In the genomic region with DNA sequence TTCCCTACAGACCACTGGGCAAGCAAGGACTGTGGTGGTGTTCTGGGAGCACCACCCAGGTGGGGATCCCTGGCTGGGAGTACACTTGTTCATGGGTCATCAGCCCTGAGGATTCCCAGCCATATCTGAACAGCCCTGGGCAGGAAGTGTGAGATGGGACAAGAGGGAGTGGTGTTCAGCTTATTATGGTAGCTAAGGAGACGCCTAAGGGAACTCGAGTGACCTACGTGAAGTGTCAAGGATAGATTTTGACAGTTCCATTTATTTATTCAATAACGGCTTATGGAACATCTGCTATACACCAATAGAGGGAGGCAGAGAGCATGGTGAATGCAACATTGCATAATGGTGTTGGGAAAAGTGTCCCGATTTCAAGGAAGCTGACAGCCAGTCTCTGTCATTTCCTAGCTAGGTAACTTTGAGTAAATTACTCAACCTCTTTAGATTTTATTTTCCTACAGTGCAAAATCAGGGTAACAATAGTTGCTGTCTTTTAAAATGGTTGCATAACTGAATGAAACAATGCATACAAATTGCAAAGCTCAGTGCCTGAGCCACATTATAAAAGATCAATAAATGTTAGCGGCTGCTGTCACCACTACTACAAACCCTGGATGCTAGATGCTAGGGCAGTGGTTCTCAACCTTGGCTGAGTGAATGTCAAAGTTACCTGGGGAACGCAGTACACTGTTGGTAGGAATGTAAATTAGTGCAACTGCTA, we compare ENCODE assay signal across 8 cellular contexts.
DNase-seq lines count a peak whose midpoint lies in the region; ATAC-seq and TF ChIP-seq lines count a peak whose summit lies in the region.

No MANE protein-coding gene starts in this region.

- H3K27ac ChIP-seq in HEK293 (ENCODE audit: extremely low read depth, low read depth, low read length) = no peak overlapping the region
- H3K27ac ChIP-seq in uterus = no peak overlapping the region
- no peak overlapping the region for H3K27ac ChIP-seq in aorta (ENCODE audit: low read depth in 1 of 2, low read length in 2 of 2)

- H3K4me1 ChIP-seq in BE2C (no peaks in the 10 kb centered on the region), HEK293 (ENCODE audit: control insufficient read depth, insufficient read depth, low read length) (no peaks in the 10 kb centered on the region), uterus (no peaks in the 10 kb centered on the region), aorta (ENCODE audit: control insufficient read depth in 1 of 2, insufficient read depth in 2 of 2, low read length in 2 of 2) (no peaks in the 10 kb centered on the region)

- H3K9me3 ChIP-seq in BE2C (peaks cover 2% of the 10 kb centered on the region; the same call in 1 of the 2 replicates), HEK293 (ENCODE audit: control insufficient read depth, insufficient read depth, low read depth, low read length) (no peaks in the 10 kb centered on the region), uterus (no peaks in the 10 kb centered on the region), aorta (ENCODE audit: control insufficient read depth, low read length) (no peaks in the 10 kb centered on the region)

- POLR2A ChIA-PET in HEK293 (lab: Yijun Ruan, JAX) = interaction anchor here (0.5 kb wide), 1 partner anchor 620 kb away, joined by 3 read pairs; no protein-coding TSS in a partner anchor

- peak; percentile 54 for TF ChIP-seq CTCF in BE2C (IDR thresholded peaks at IDR 0.05; ENCODE audit: low read depth, low read length)
- TF ChIP-seq CTCF in HEK293 (tag by site-specific recombination; IDR thresholded peaks at IDR 0.05) = no peak
- 0 out of 2 replicates have a peak, but pooled peaks have one; percentile 14 for TF ChIP-seq CTCF in WI38 (IDR thresholded peaks at IDR 0.05; ENCODE audit: low read depth, low read length)
- TF ChIP-seq CTCF in uterus (IDR thresholded peaks at IDR 0.05) = peak; percentile 36 to 54 (median 48)

- ATAC-seq in HG03565 (IDR thresholded peaks at IDR 0.05; ENCODE audit: unreplicated experiment) (no peak), aorta (ENCODE audit: low FRiP score) (no peak)

- H3K36me3 ChIP-seq in BE2C = no peaks in the 10 kb centered on the region
- no peaks in the 10 kb centered on the region for H3K36me3 ChIP-seq in HEK293 (ENCODE audit: control insufficient read depth in 2 of 2, insufficient read depth in 1 of 2, low read length in 2 of 2)
- H3K36me3 ChIP-seq in uterus = no peaks in the 10 kb centered on the region
- H3K36me3 ChIP-seq in aorta (ENCODE audit: control insufficient read depth in 1 of 2, insufficient read depth in 2 of 2, low read length in 1 of 2) = no peaks in the 10 kb centered on the region

- 26 to 28% methylated on average over 7 of the region's 7 CpGs for WGBS in aorta, 2 donors

- no peak for TF ChIP-seq POLR2A in uterus (IDR thresholded peaks at IDR 0.05)

- DNase-seq in BE2C (no peak), iPS-NIHi11 (ENCODE audit: low spot score) (peak; percentile 56), uterus (no peak), aorta (no peak)
- no peak for DNase-seq in activated T-cell treated with anti-CD3 and anti-CD28 coated beads, Interleukin-2, amount 50 U/mL, for 1 hour

- H3K27me3 ChIP-seq in BE2C (no peaks in the 10 kb centered on the region), uterus (no peaks in the 10 kb centered on the region), aorta (ENCODE audit: control insufficient read depth in 1 of 2, insufficient read depth in 2 of 2, low read length in 1 of 2) (no peaks in the 10 kb centered on the region)

- CTCF ChIA-PET in HEK293 (lab: Yijun Ruan, JAX) = interaction anchor here (0.6 to 1.5 kb wide), 14 partner anchors 9 to 530 kb away, joined by 3 to 5 read pairs (median 3); no protein-coding TSS in a partner anchor

- intact Hi-C loops in uterus (cut with DNase I; ENCODE audit: low total_unique reads) = no loop called here
- intact Hi-C loops in aorta (cut with DNase I) = loop anchor here (2.0 to 5.0 kb wide), 2 partner anchors 533 to 534 kb away; partner anchors contain the start of gene GRIN2A (in 1 of the 2)

- no peak overlapping the region for H3K4me3 ChIP-seq in BE2C (ENCODE audit: low read depth, low read length)
- H3K4me3 ChIP-seq in HEK293 (ENCODE audit: low read depth, low read length) = no peak overlapping the region
- no peak overlapping the region for H3K4me3 ChIP-seq in WI38 (ENCODE audit: low read depth, low read length)
- no peak overlapping the region for H3K4me3 ChIP-seq in uterus
- H3K4me3 ChIP-seq in aorta (ENCODE audit: low read length in 2 of 2) = no peak overlapping the region

TF ChIP-seq in HEK293, 187 proteins besides CTCF, POLR2A, EP300 and RAD21:
- TF ChIP-seq ZNF121 (tag by site-specific recombination; IDR thresholded peaks at IDR 0.05) (no peak), ZNF654 (tag by site-specific recombination; IDR thresholded peaks at IDR 0.05; ENCODE audit: low read depth) (peak; percentile 13; the same call in 1 of the 2 replicates), ZSCAN4 (tag by site-specific recombination; IDR thresholded peaks at IDR 0.05) (no peak)
